ENCODE assay signal across 8 cellular contexts in the genomic region with DNA sequence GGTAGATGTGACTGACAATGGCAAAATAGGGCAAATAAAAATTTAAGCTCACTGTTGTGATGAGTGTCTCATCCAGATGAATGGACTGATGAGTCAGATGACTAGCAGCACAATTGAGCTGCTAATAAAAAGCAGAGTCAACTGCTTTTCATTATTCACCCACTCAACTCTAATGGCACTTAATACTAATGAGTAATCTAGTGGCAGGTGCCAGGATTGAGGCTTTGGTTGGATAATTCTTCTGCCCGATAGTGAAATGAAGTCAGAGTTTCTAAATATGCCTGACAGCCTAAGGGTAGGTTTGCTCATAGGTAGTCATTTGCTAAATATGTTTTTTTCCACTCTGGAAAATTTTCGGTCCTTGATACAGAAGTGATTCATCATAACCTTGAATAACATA.
A peak's percentile ranks its signal among the peaks of the same experiment; 100 is the strongest.
DNase-seq lines count a peak whose midpoint lies in the region; ATAC-seq and TF ChIP-seq lines count a peak whose summit lies in the region.

No MANE protein-coding gene starts in this region.

- H3K9me3 ChIP-seq in neutrophil = no peaks in the 10 kb centered on the region

- TF ChIP-seq CTCF in neutrophil (IDR thresholded peaks at IDR 0.05) = no peak

- H3K4me1 ChIP-seq in neutrophil (ENCODE audit: control insufficient read depth in 1 of 2, insufficient read depth in 1 of 2, low read depth in 1 of 2, low read length in 1 of 2) = peaks cover 43 to 53% of the 10 kb centered on the region in 2 experiments

- no peak overlapping the region for H3K4me3 ChIP-seq in neutrophil (ENCODE audit: low read depth in 1 of 2, low read length in 1 of 2)

- no peak for ATAC-seq in central memory CD8-positive, alpha-beta T cell (replicated peaks; ENCODE audit: extremely low read depth, poor library complexity, severe bottlenecking)
- ATAC-seq in GM19395 (IDR thresholded peaks at IDR 0.05; ENCODE audit: unreplicated experiment) = no peak

- peaks cover 66% of the 10 kb centered on the region for H3K36me3 Mint-ChIP-seq in central memory CD8-positive, alpha-beta T cell (ENCODE audit: insufficient read depth)

- H3K9me3 Mint-ChIP-seq in central memory CD8-positive, alpha-beta T cell = no peaks in the 10 kb centered on the region

- no peak overlapping the region for H3K27ac Mint-ChIP-seq in central memory CD8-positive, alpha-beta T cell (ENCODE audit: low read depth)

- H3K4me1 Mint-ChIP-seq in central memory CD8-positive, alpha-beta T cell = peaks cover 42% of the 10 kb centered on the region

- no peaks in the 10 kb centered on the region for H3K27me3 Mint-ChIP-seq in central memory CD8-positive, alpha-beta T cell

- peak overlapping the region; percentile 45 for H3K4me3 Mint-ChIP-seq in central memory CD8-positive, alpha-beta T cell

- DNase-seq in DMS53 treated with DMSO at 0.1 percent for 48 hours (lab: John Stamatoyannopoulos, UW; ENCODE audit: unreplicated experiment) (peak; percentile 64), NCI-H2196 (lab: John Stamatoyannopoulos, UW; ENCODE audit: unreplicated experiment) (peak; percentile 42), globus pallidus (ENCODE audit: low spot score) (no peak), NCI-H2227 treated with DMSO at 0.1 percent for 48 hours (lab: John Stamatoyannopoulos, UW) (no peak), HUDEP-2 (lab: John Stamatoyannopoulos, UW; ENCODE audit: unreplicated experiment in 76 of 76) (no peak)
- DNase-seq in central memory CD8-positive, alpha-beta T cell (ENCODE audit: low spot score in 2 of 2) = no peak

- peak overlapping the region; percentile 75 for H3K27ac ChIP-seq in neutrophil

- no peaks in the 10 kb centered on the region for H3K27me3 ChIP-seq in neutrophil

- H3K36me3 ChIP-seq in neutrophil = peaks cover 23% of the 10 kb centered on the region

Comparison
In these comparisons a context has a peak if more than half of its experiments do, and no peak if none do; other contexts are left out.
1. DNase-seq: peak in DMS53 treated with DMSO at 0.1 percent for 48 hours (single experiment) and NCI-H2196 (single experiment); none in central memory CD8-positive, alpha-beta T cell (0 of 2), globus pallidus (single experiment), NCI-H2227 treated with DMSO at 0.1 percent for 48 hours (single experiment) and HUDEP-2 (0 of 76).